Comparison of ENCODE assay signal across 9 cellular contexts in genomic region chr1:23422955-23423354, GRCh38. TPM values are rescaled to one million over a fixed set of nuclear protein-coding genes. Genes with fewer than 3 reads are reported as not detected.
DNase-seq lines count a peak whose midpoint lies in the region; ATAC-seq and TF ChIP-seq lines count a peak whose summit lies in the region.
"Had no signal": no experiment of that assay in that cellular context is flagged by ENCODE, and none has a peak within 500 bp of the region (broad histone marks: within the 10 kb centered on the region; RNA-seq: fewer than 3 reads in every experiment).

No MANE protein-coding gene starts in this region.

- H3K27me3 Mint-ChIP-seq in CD4-positive, CD25-positive, alpha-beta regulatory T cell, result peaks cover 34% of the 10 kb centered on the region
- peaks cover 26% of the 10 kb centered on the region for H3K27me3 Mint-ChIP-seq in activated B cell treated with CpG ODN at 0.5 μM for 24 hours
- peaks cover 18% of the 10 kb centered on the region for H3K27me3 Mint-ChIP-seq in progenitor cell of endocrine pancreas
- peaks cover 15% of the 10 kb centered on the region for H3K27me3 Mint-ChIP-seq in glutamatergic neuron (ENCODE audit: unreplicated experiment)

- DNase-seq in CD4-positive, CD25-positive, alpha-beta regulatory T cell, result peak in 2 of 3 donors; percentile 2 to 18
- no peak for DNase-seq in activated B cell treated with CpG ODN at 0.5 μM for 24 hours
- DNase-seq in fibroblast of the aortic adventitia (ENCODE audit: low read depth), result peak; percentile 46
- no peak for DNase-seq in progenitor cell of endocrine pancreas (ENCODE audit: low spot score, unreplicated experiment)
- no peak for DNase-seq in NCI-H1417 treated with DMSO at 0.1 percent for 48 hours (lab: John Stamatoyannopoulos, UW)
- no peak for DNase-seq in glutamatergic neuron

- CTCF ChIA-PET in activated B cell treated with CpG ODN at 0.5 μM for 24 hours (lab: Charles Lee), result no interaction called here

- peak overlapping the region; percentile 1 to 94 (median 83) for H3K4me3 Mint-ChIP-seq in CD4-positive, CD25-positive, alpha-beta regulatory T cell
- H3K4me3 Mint-ChIP-seq in activated B cell treated with CpG ODN at 0.5 μM for 24 hours (peak overlapping the region; percentile 52), progenitor cell of endocrine pancreas (ENCODE audit: low read depth) (peak overlapping the region; percentile 73), glutamatergic neuron (ENCODE audit: unreplicated experiment) (no peak overlapping the region)

- peaks cover 33% of the 10 kb centered on the region for H3K4me1 ChIP-seq in CD4-positive, CD25-positive, alpha-beta regulatory T cell (ENCODE audit: control insufficient read depth, insufficient read depth, low read length, poor library complexity, severe bottlenecking)
- H3K4me1 ChIP-seq: foreskin keratinocyte had no signal

- peaks cover 0 to 40% (median 12%) of the 10 kb centered on the region in 4 donors for H3K4me1 Mint-ChIP-seq in CD4-positive, CD25-positive, alpha-beta regulatory T cell
- H3K4me1 Mint-ChIP-seq in activated B cell treated with CpG ODN at 0.5 μM for 24 hours, result peaks cover 16% of the 10 kb centered on the region
- H3K4me1 Mint-ChIP-seq in progenitor cell of endocrine pancreas (ENCODE audit: low read depth), result peaks cover 16% of the 10 kb centered on the region
- H3K4me1 Mint-ChIP-seq in glutamatergic neuron (ENCODE audit: low read depth, unreplicated experiment), result peaks cover 7% of the 10 kb centered on the region

- no peaks in the 10 kb centered on the region for H3K9me3 Mint-ChIP-seq in CD4-positive, CD25-positive, alpha-beta regulatory T cell
- H3K9me3 Mint-ChIP-seq in activated B cell treated with CpG ODN at 0.5 μM for 24 hours, result no peaks in the 10 kb centered on the region
- no peaks in the 10 kb centered on the region for H3K9me3 Mint-ChIP-seq in progenitor cell of endocrine pancreas (ENCODE audit: low read depth)
- H3K9me3 Mint-ChIP-seq in glutamatergic neuron (ENCODE audit: unreplicated experiment), result peaks cover 7% of the 10 kb centered on the region

- intact Hi-C loops in activated B cell treated with CpG ODN at 0.5 μM for 24 hours (cut with micrococcal nuclease), result no loop called here

- no peak overlapping the region for H3K4me3 ChIP-seq in CD4-positive, CD25-positive, alpha-beta regulatory T cell (ENCODE audit: low read depth, low read length)
- no peak overlapping the region for H3K4me3 ChIP-seq in fibroblast of the aortic adventitia (ENCODE audit: low read depth, low read length)

- POLR2A ChIA-PET in activated B cell treated with CpG ODN at 0.5 μM for 24 hours (lab: Charles Lee), result interaction anchor here (0.6 kb wide), 1 partner anchor 62 kb away, joined by 9 read pairs; no protein-coding TSS in a partner anchor

- H3K27ac Mint-ChIP-seq in CD4-positive, CD25-positive, alpha-beta regulatory T cell, result peak overlapping the region; percentile 43 to 79 (median 74)
- H3K27ac Mint-ChIP-seq in activated B cell treated with CpG ODN at 0.5 μM for 24 hours (no peak overlapping the region), progenitor cell of endocrine pancreas (peak overlapping the region; percentile 88), glutamatergic neuron (ENCODE audit: unreplicated experiment) (no peak overlapping the region)

- H3K9me3 ChIP-seq in CD4-positive, CD25-positive, alpha-beta regulatory T cell (ENCODE audit: control insufficient read depth in 2 of 2, low read length in 2 of 2), result no peaks in the 10 kb centered on the region

- H3K27me3 ChIP-seq in CD4-positive, CD25-positive, alpha-beta regulatory T cell (ENCODE audit: control insufficient read depth, insufficient read depth, low read length), result peaks cover 4% of the 10 kb centered on the region

- no peaks in the 10 kb centered on the region for H3K36me3 ChIP-seq in CD4-positive, CD25-positive, alpha-beta regulatory T cell (ENCODE audit: control insufficient read depth, insufficient read depth, low read length)

- H3K36me3 Mint-ChIP-seq in CD4-positive, CD25-positive, alpha-beta regulatory T cell, result no peaks in the 10 kb centered on the region
- H3K36me3 Mint-ChIP-seq in activated B cell treated with CpG ODN at 0.5 μM for 24 hours (ENCODE audit: low read depth) (no peaks in the 10 kb centered on the region), progenitor cell of endocrine pancreas (ENCODE audit: insufficient read depth) (peaks cover 8% of the 10 kb centered on the region), glutamatergic neuron (ENCODE audit: unreplicated experiment) (peaks cover 9% of the 10 kb centered on the region)

- TF ChIP-seq CTCF in activated B cell treated with CpG ODN at 0.5 μM for 24 hours (IDR thresholded peaks at IDR 0.05), result no peak
- no peak for TF ChIP-seq CTCF in fibroblast of the aortic adventitia (IDR thresholded peaks at IDR 0.05; ENCODE audit: insufficient read depth, low read length)
- TF ChIP-seq CTCF in progenitor cell of endocrine pancreas (IDR thresholded peaks at IDR 0.05; ENCODE audit: unreplicated experiment), result no peak
- no peak for TF ChIP-seq CTCF in glutamatergic neuron (IDR thresholded peaks at IDR 0.05; ENCODE audit: partially characterized antibody, unreplicated experiment)

- no peak for ATAC-seq in CD4-positive, CD25-positive, alpha-beta regulatory T cell (ENCODE audit: low read depth in 2 of 2)
- ATAC-seq in activated B cell treated with CpG ODN at 0.5 μM for 24 hours (ENCODE audit: low read depth) (no peak), GM21825 (IDR thresholded peaks at IDR 0.05; ENCODE audit: unreplicated experiment) (no peak), HG03354 (IDR thresholded peaks at IDR 0.05; ENCODE audit: poor library complexity, severe bottlenecking, unreplicated experiment) (no peak)

- H3K27ac ChIP-seq in CD4-positive, CD25-positive, alpha-beta regulatory T cell (ENCODE audit: insufficient read depth, low read length, poor library complexity, severe bottlenecking), result peak overlapping the region; percentile 43
- H3K27ac ChIP-seq: foreskin keratinocyte had no signal

RNA-seq across cellular contexts. Expression of gene TCEA3, which starts 1.6 kb away (rescaled TPM):
- 8.5 TPM for total RNA-seq in CD4-positive, CD25-positive, alpha-beta regulatory T cell
- polyA plus RNA-seq in CD4-positive, CD25-positive, alpha-beta regulatory T cell, result 10 to 100 TPM in 2 of 4 donors, 1 to 10 TPM in 2; 7.7 to 23.2 (median 12.4) TPM
- not detected in 2 replicates for total RNA-seq in activated B cell treated with CpG ODN at 0.5 μM for 24 hours
- total RNA-seq in fibroblast of the aortic adventitia (ENCODE audit: low replicate concordance), result 22.8 and 44.9 TPM in 2 replicates
- total RNA-seq in progenitor cell of endocrine pancreas, result 12.9 and 13.6 TPM in 2 replicates
- total RNA-seq in glutamatergic neuron (ENCODE audit: unreplicated experiment), result 0.83 TPM

RNA-seq across cellular contexts. Expression of gene ZNF436, which starts 53.3 kb away (rescaled TPM):
- 4.1 TPM for total RNA-seq in CD4-positive, CD25-positive, alpha-beta regulatory T cell
- 1 to 10 TPM; 2.1 to 5.2 (median 2.9) TPM for polyA plus RNA-seq in CD4-positive, CD25-positive, alpha-beta regulatory T cell
- total RNA-seq in activated B cell treated with CpG ODN at 0.5 μM for 24 hours, result 5.1 and 5.6 TPM in 2 replicates
- 30.5 and 115 TPM in 2 replicates for total RNA-seq in fibroblast of the aortic adventitia (ENCODE audit: low replicate concordance)
- 13.7 and 13.9 TPM in 2 replicates for total RNA-seq in progenitor cell of endocrine pancreas
- 13.3 TPM for total RNA-seq in glutamatergic neuron (ENCODE audit: unreplicated experiment)

Comparison
In these comparisons a context has a peak if more than half of its experiments do, and no peak if none do; other contexts are left out.
1. DNase-seq: peak in CD4-positive, CD25-positive, alpha-beta regulatory T cell (2 of 3) and fibroblast of the aortic adventitia (single experiment); none in activated B cell treated with CpG ODN at 0.5 μM for 24 hours (single experiment), progenitor cell of endocrine pancreas (single experiment), NCI-H1417 treated with DMSO at 0.1 percent for 48 hours (single experiment) and glutamatergic neuron (single experiment).
2. H3K27ac Mint-ChIP-seq: peak in CD4-positive, CD25-positive, alpha-beta regulatory T cell (3 of 3) and progenitor cell of endocrine pancreas (single experiment); none in activated B cell treated with CpG ODN at 0.5 μM for 24 hours (single experiment) and glutamatergic neuron (single experiment).